ENCODE assay signal across 21 cellular contexts in genomic region chr22:22810471-22810870, GRCh38.
A peak's percentile ranks its signal among the peaks of the same experiment; 100 is the strongest.
DNase-seq lines count a peak whose midpoint lies in the region; ATAC-seq and TF ChIP-seq lines count a peak whose summit lies in the region.
"Had no signal": no experiment of that assay in that cellular context is flagged by ENCODE, and none has a peak within 500 bp of the region (broad histone marks: within the 10 kb centered on the region; RNA-seq: fewer than 3 reads in every experiment).

No MANE protein-coding gene starts in this region.

- peaks cover 3% of the 10 kb centered on the region; the same call in 1 of the 2 replicates for H3K27me3 ChIP-seq in H7 (ENCODE audit: control insufficient read depth, insufficient read depth, low read length)
- peaks cover 21% of the 10 kb centered on the region for H3K27me3 ChIP-seq in GM23248 (replicated peaks; ENCODE audit: insufficient read depth)
- peaks cover 62% of the 10 kb centered on the region for H3K27me3 ChIP-seq in endodermal cell (ENCODE audit: control insufficient read depth, insufficient read depth, low read length, poor library complexity, severe bottlenecking)

- H3K4me1 ChIP-seq in GM23248 (ENCODE audit: insufficient read depth) (no peaks in the 10 kb centered on the region), endodermal cell (ENCODE audit: control insufficient read depth, insufficient read depth, low read length) (no peaks in the 10 kb centered on the region)
- H3K4me1 ChIP-seq: esophagus squamous epithelium had no signal

- TF ChIP-seq CTCF in Calu3 (IDR thresholded peaks at IDR 0.05; ENCODE audit: unreplicated experiment) (no peak), osteocyte (IDR thresholded peaks at IDR 0.05) (no peak), endodermal cell (conservative IDR thresholded peaks at IDR 0.05) (no peak)

- no peak for ATAC-seq in effector memory CD8-positive, alpha-beta T cell (replicated peaks)
- ATAC-seq in GM21447 (IDR thresholded peaks at IDR 0.05; ENCODE audit: unreplicated experiment): no peak
- ATAC-seq: Panc1 had no signal

- no TSS peak for BruUV-seq in Calu3 (replicated peaks; lab: Mats Ljungman, UMichigan)

- H3K79me2 ChIP-seq in GM23248 (ENCODE audit: insufficient read depth): no peaks in the 10 kb centered on the region

- H3K9me2 ChIP-seq in GM23248 (ENCODE audit: insufficient read depth): no peaks in the 10 kb centered on the region

- H3K4me1 Mint-ChIP-seq in Calu3 (ENCODE audit: low read depth, unreplicated experiment) (no peaks in the 10 kb centered on the region), osteocyte (ENCODE audit: unreplicated experiment) (no peaks in the 10 kb centered on the region), endodermal cell (no peaks in the 10 kb centered on the region)
- peaks cover 34 to 69% of the 10 kb centered on the region in 2 donors for H3K4me1 Mint-ChIP-seq in effector memory CD8-positive, alpha-beta T cell (ENCODE audit: low read depth in 2 of 2)

- no peaks in the 10 kb centered on the region for H4K20me1 ChIP-seq in GM23248 (ENCODE audit: insufficient read depth)

- WGBS in GM23248 (ENCODE audit: low coverage in 1 of 2, low lambda C conversion rate in 2 of 2, missing lambda C conversion rate in 2 of 2), 2 experiments: 24 to 25% methylated on average over 7 to 8 of the region's 8 CpGs
- 74 to 76% methylated on average over 5 to 8 of the region's 8 CpGs for WGBS in endodermal cell (ENCODE audit: insufficient coverage in 1 of 2, insufficient read length in 1 of 2), 2 experiments

- H2AFZ ChIP-seq in GM23248: no peak overlapping the region

- in situ Hi-C loops in GM23248 (cut with MboI): no loop called here

- H3K27ac Mint-ChIP-seq in Calu3 (ENCODE audit: unreplicated experiment) (no peak overlapping the region), osteocyte (ENCODE audit: unreplicated experiment) (no peak overlapping the region), endodermal cell (no peak overlapping the region)
- peak overlapping the region; percentile 46 to 84 for H3K27ac Mint-ChIP-seq in effector memory CD8-positive, alpha-beta T cell
- H3K27ac Mint-ChIP-seq: activated CD4-positive, alpha-beta T cell treated with anti-CD3 and anti-CD28 coated beads, Interleukin-2, amount 10 ng/mL, durations not matched to agents 7 days and 5 days; activated naive CD8-positive, alpha-beta T cell treated with anti-CD3 and anti-CD28 coated beads, Interleukin-2, amount 50 U/mL, for 24 hours; stimulated activated memory B cell treated with anti-CD40 and anti-IgM and Interleukin-4, amounts not matched to agents 10 μg/mL and 1 μg/mL and 100 μg/mL, for 72 hours had no signal

- intact Hi-C loops in Calu3 (cut with micrococcal nuclease; ENCODE audit: unreplicated experiment): no loop called here

- H3K9me3 Mint-ChIP-seq in Calu3 (ENCODE audit: low read depth, unreplicated experiment): no peaks in the 10 kb centered on the region
- no peaks in the 10 kb centered on the region for H3K9me3 Mint-ChIP-seq in effector memory CD8-positive, alpha-beta T cell
- no peaks in the 10 kb centered on the region for H3K9me3 Mint-ChIP-seq in osteocyte (ENCODE audit: unreplicated experiment)
- no peaks in the 10 kb centered on the region for H3K9me3 Mint-ChIP-seq in endodermal cell
- H3K9me3 Mint-ChIP-seq: activated CD4-positive, alpha-beta T cell treated with anti-CD3 and anti-CD28 coated beads, Interleukin-2, amount 10 ng/mL, durations not matched to agents 7 days and 5 days; activated naive CD8-positive, alpha-beta T cell treated with anti-CD3 and anti-CD28 coated beads, Interleukin-2, amount 50 U/mL, for 24 hours; naive thymus-derived CD8-positive, alpha-beta T cell; stimulated activated memory B cell treated with anti-CD40 and anti-IgM and Interleukin-4, amounts not matched to agents 10 μg/mL and 1 μg/mL and 100 μg/mL, for 72 hours had no signal

- H3K36me3 Mint-ChIP-seq in Calu3 (ENCODE audit: insufficient read depth, unreplicated experiment) (no peaks in the 10 kb centered on the region), osteocyte (ENCODE audit: unreplicated experiment) (no peaks in the 10 kb centered on the region), endodermal cell (ENCODE audit: low read depth) (no peaks in the 10 kb centered on the region)
- no peaks in the 10 kb centered on the region for H3K36me3 Mint-ChIP-seq in effector memory CD8-positive, alpha-beta T cell (ENCODE audit: insufficient read depth)
- H3K36me3 Mint-ChIP-seq: naive thymus-derived CD8-positive, alpha-beta T cell; stimulated activated memory B cell treated with anti-CD40 and anti-IgM and Interleukin-4, amounts not matched to agents 10 μg/mL and 1 μg/mL and 100 μg/mL, for 72 hours had no signal

- H3K9ac ChIP-seq in GM23248 (no peak overlapping the region), endodermal cell (ENCODE audit: extremely low read depth, low read length, poor library complexity, severe bottlenecking) (no peak overlapping the region)
- H3K9ac ChIP-seq: KMS-11 had no signal

- H3K36me3 ChIP-seq in H7 (replicated peaks; ENCODE audit: control insufficient read depth, insufficient read depth, low read length) (no peaks in the 10 kb centered on the region), GM23248 (ENCODE audit: low read depth) (no peaks in the 10 kb centered on the region), endodermal cell (ENCODE audit: control insufficient read depth, insufficient read depth, low read length) (no peaks in the 10 kb centered on the region)
- H3K36me3 ChIP-seq: esophagus squamous epithelium, heart left ventricle had no signal

- no peak overlapping the region for H3K4me3 Mint-ChIP-seq in Calu3 (ENCODE audit: low read depth, unreplicated experiment)
- peak overlapping the region in 1 of 2 donors; percentile 66 for H3K4me3 Mint-ChIP-seq in effector memory CD8-positive, alpha-beta T cell
- H3K4me3 Mint-ChIP-seq in osteocyte (ENCODE audit: unreplicated experiment): no peak overlapping the region
- no peak overlapping the region for H3K4me3 Mint-ChIP-seq in endodermal cell
- H3K4me3 Mint-ChIP-seq: activated CD4-positive, alpha-beta T cell treated with anti-CD3 and anti-CD28 coated beads, Interleukin-2, amount 10 ng/mL, durations not matched to agents 7 days and 5 days; activated naive CD8-positive, alpha-beta T cell treated with anti-CD3 and anti-CD28 coated beads, Interleukin-2, amount 50 U/mL, for 24 hours; stimulated activated memory B cell treated with anti-CD40 and anti-IgM and Interleukin-4, amounts not matched to agents 10 μg/mL and 1 μg/mL and 100 μg/mL, for 72 hours had no signal

- H3K9me3 ChIP-seq in GM23248 (ENCODE audit: low read depth) (no peaks in the 10 kb centered on the region), endodermal cell (ENCODE audit: control insufficient read depth, low read length) (no peaks in the 10 kb centered on the region)
- H3K9me3 ChIP-seq: esophagus squamous epithelium, heart left ventricle had no signal

- CTCF ChIA-PET in Calu3 (lab: Charles Lee): interaction anchor here (0.5 to 1.6 kb wide), 8 partner anchors 31 to 322 kb away, joined by 3 to 15 read pairs (median 4); no protein-coding TSS in a partner anchor

- DNase-seq in Calu3: peak; percentile 15
- DNase-seq in H7: peak; percentile 37
- DNase-seq in effector memory CD8-positive, alpha-beta T cell: no peak
- peak; percentile 82 for DNase-seq in osteocyte (ENCODE audit: extremely low spot score, unreplicated experiment)
- DNase-seq in GM23248: no peak
- no peak for DNase-seq in endodermal cell
- DNase-seq in NCI-H1092 (lab: John Stamatoyannopoulos, UW): no peak
- DNase-seq: activated CD4-positive, alpha-beta T cell treated with anti-CD3 and anti-CD28 coated beads, Interleukin-2, amount 10 ng/mL, durations not matched to agents 7 days and 5 days; cortex of kidney; esophagus squamous epithelium; NCI-H1417 treated with DMSO at 0.1 percent for 48 hours; NCI-H524 treated with DMSO at 0.1 percent for 48 hours; occipital lobe; SHP77 had no signal

- H3K4me3 ChIP-seq in H7 (ENCODE audit: insufficient read depth, low read depth, low read length): no peak overlapping the region
- no peak overlapping the region for H3K4me3 ChIP-seq in GM23248
- H3K4me3 ChIP-seq in endodermal cell (ENCODE audit: low read length): no peak overlapping the region
- H3K4me3 ChIP-seq: esophagus squamous epithelium, heart left ventricle had no signal

- H3K27me3 Mint-ChIP-seq in Calu3 (ENCODE audit: unreplicated experiment) (peaks cover 78% of the 10 kb centered on the region), osteocyte (ENCODE audit: unreplicated experiment) (peaks cover 36% of the 10 kb centered on the region), endodermal cell (ENCODE audit: insufficient read depth) (peaks cover 63% of the 10 kb centered on the region)
- H3K27me3 Mint-ChIP-seq in effector memory CD8-positive, alpha-beta T cell: no peaks in the 10 kb centered on the region
- H3K27me3 Mint-ChIP-seq: activated naive CD8-positive, alpha-beta T cell treated with anti-CD3 and anti-CD28 coated beads, Interleukin-2, amount 50 U/mL, for 24 hours; naive thymus-derived CD8-positive, alpha-beta T cell had no signal

- no peak overlapping the region for H3K4me2 ChIP-seq in GM23248 (ENCODE audit: unreplicated experiment)
- H3K4me2 ChIP-seq: KMS-11 had no signal

- H3F3A ChIP-seq in GM23248 (ENCODE audit: insufficient read depth): no peaks in the 10 kb centered on the region

- H3K27ac ChIP-seq in GM23248: no peak overlapping the region
- no peak overlapping the region for H3K27ac ChIP-seq in endodermal cell (ENCODE audit: low read depth, low read length)
- H3K27ac ChIP-seq: esophagus squamous epithelium, heart left ventricle, KMS-11 had no signal

Comparison
In these comparisons a context has a peak if more than half of its experiments do, and no peak if none do; other contexts are left out.
1. DNase-seq: peak in Calu3 (single experiment), H7 (single experiment) and osteocyte (single experiment); none in effector memory CD8-positive, alpha-beta T cell (0 of 3), GM23248 (single experiment), endodermal cell (single experiment) and NCI-H1092 (single experiment).
2. H3K27ac Mint-ChIP-seq: peak in effector memory CD8-positive, alpha-beta T cell (2 of 2); none in Calu3 (single experiment), osteocyte (single experiment) and endodermal cell (single experiment).